Comparison of ENCODE assay signal across 17 cellular contexts in genomic region chr1:188355082-188355481, GRCh38.
DNase-seq lines count a peak whose midpoint lies in the region; ATAC-seq, FAIRE-seq and TF ChIP-seq lines count a peak whose summit lies in the region.
"Had no signal": no experiment of that assay in that cellular context is flagged by ENCODE, and none has a peak within 500 bp of the region (broad histone marks: within the 10 kb centered on the region; RNA-seq: fewer than 3 reads in every experiment).

No MANE protein-coding gene starts in this region.

- H3K4me1 ChIP-seq in HepG2 (ENCODE audit: insufficient read depth, low read length) = no peaks in the 10 kb centered on the region
- H3K4me1 ChIP-seq in right lobe of liver = no peaks in the 10 kb centered on the region

- POLR2A ChIA-PET in HepG2 (lab: Yijun Ruan, JAX) (no interaction called here), WTC11 (lab: Charles Lee) (no interaction called here)
- POLR2A ChIA-PET in naive thymus-derived CD8-positive, alpha-beta T cell (lab: Charles Lee) = no interaction called here

- H3K4me3 ChIP-seq in HepG2 (replicated peaks in 1 of 3; ENCODE audit: insufficient read depth in 1 of 3, low read depth in 2 of 3, low read length in 3 of 3) (no peak overlapping the region), right lobe of liver (no peak overlapping the region)
- H3K4me3 ChIP-seq: BLaER1 treated with 17β-estradiol and CSF1 and Interleukin-3, amounts not matched to agents 10 nM and 100 nM had no signal

- peaks cover 43% of the 10 kb centered on the region for H3K9me3 Mint-ChIP-seq in WTC11
- H3K9me3 Mint-ChIP-seq in naive thymus-derived CD8-positive, alpha-beta T cell = peaks cover 0 to 30% (median 15%) of the 10 kb centered on the region in 9 donors

- no peaks in the 10 kb centered on the region for H3K27me3 Mint-ChIP-seq in WTC11 (ENCODE audit: low read depth)
- peaks cover 0 to 3% (median 0%) of the 10 kb centered on the region in 5 donors for H3K27me3 Mint-ChIP-seq in naive thymus-derived CD8-positive, alpha-beta T cell
- H3K27me3 Mint-ChIP-seq: CD4-positive, CD25-positive, alpha-beta regulatory T cell had no signal

- no peak overlapping the region for H3K27ac Mint-ChIP-seq in WTC11
- H3K27ac Mint-ChIP-seq in naive thymus-derived CD8-positive, alpha-beta T cell = no peak overlapping the region
- H3K27ac Mint-ChIP-seq: CD4-positive, CD25-positive, alpha-beta regulatory T cell; HFFc6 had no signal

- FAIRE-seq in HepG2 (lab: Jason Lieb, UNC) = no peak

- 6% methylated on average over 2 of the region's 2 CpGs for WGBS in HepG2 (ENCODE audit: low lambda C conversion rate)
- 41% methylated on average over 2 of the region's 2 CpGs for WGBS in right lobe of liver (ENCODE audit: insufficient coverage, low coverage, low lambda C conversion rate, missing lambda C conversion rate)

- TF ChIP-seq CTCF in HepG2 (CRISPR knock-in tag; IDR thresholded peaks at IDR 0.05) (no peak), right lobe of liver (IDR thresholded peaks at IDR 0.05) (no peak), WTC11 (IDR thresholded peaks at IDR 0.05) (no peak)

- no peaks in the 10 kb centered on the region for H4K20me1 ChIP-seq in HepG2 (ENCODE audit: insufficient read depth, low read length)
- H4K20me1 ChIP-seq: BLaER1 treated with 17β-estradiol and CSF1 and Interleukin-3, amounts not matched to agents 10 nM and 100 nM had no signal

- ATAC-seq in HepG2 (peak; percentile 73), right lobe of liver (no peak), WTC11 (peak; percentile 48)
- no peak for ATAC-seq in naive thymus-derived CD8-positive, alpha-beta T cell

- intact Hi-C loops in HepG2 (cut with micrococcal nuclease; ENCODE audit: unreplicated experiment) = no loop called here
- intact Hi-C loops in right lobe of liver (cut with DNase I) = no loop called here

- no peak overlapping the region for H3K4me2 ChIP-seq in HepG2 (ENCODE audit: low read depth, low read length)
- H3K4me2 ChIP-seq: BLaER1 treated with 17β-estradiol and CSF1 and Interleukin-3, amounts not matched to agents 10 nM and 100 nM had no signal

- H2AFZ ChIP-seq in HepG2 (ENCODE audit: low read length) = no peak overlapping the region

- H3K27ac ChIP-seq in HepG2 (ENCODE audit: extremely low read length, insufficient read depth, low read length) (no peak overlapping the region), right lobe of liver (no peak overlapping the region)
- H3K27ac ChIP-seq: BLaER1 treated with 17β-estradiol and CSF1 and Interleukin-3, amounts not matched to agents 10 nM and 100 nM had no signal

- H3K9ac ChIP-seq in HepG2 (ENCODE audit: insufficient read depth, low read depth, low read length) = no peak overlapping the region
- H3K9ac ChIP-seq: BLaER1 treated with 17β-estradiol and CSF1 and Interleukin-3, amounts not matched to agents 10 nM and 100 nM had no signal

- H3K36me3 Mint-ChIP-seq in WTC11 = peaks cover 2% of the 10 kb centered on the region; the same call in 1 of the 2 replicates
- no peaks in the 10 kb centered on the region for H3K36me3 Mint-ChIP-seq in naive thymus-derived CD8-positive, alpha-beta T cell
- H3K36me3 Mint-ChIP-seq: CD4-positive, CD25-positive, alpha-beta regulatory T cell had no signal

- H3K9me3 ChIP-seq in HepG2 (ENCODE audit: low read length) (no peaks in the 10 kb centered on the region), right lobe of liver (no peaks in the 10 kb centered on the region)

- no peaks in the 10 kb centered on the region for H3K79me2 ChIP-seq in HepG2 (ENCODE audit: insufficient read depth, low read length)

- CTCF ChIA-PET in HepG2 (lab: Yijun Ruan, JAX; ENCODE audit: low intra/inter-chr PET ratio, low total read pairs) (no interaction called here), WTC11 (lab: Charles Lee) (no interaction called here)

- in situ Hi-C loops in HepG2 (cut with HindIII; ENCODE audit: extremely low pct_ligation_motif_present, low pct_unique_long_range_greater_than_20kb) = no loop called here

- no peaks in the 10 kb centered on the region for H3K36me3 ChIP-seq in HepG2 (replicated peaks in 1 of 2; ENCODE audit: control insufficient read depth in 1 of 2, insufficient read depth in 2 of 2, low read length in 2 of 2)
- H3K36me3 ChIP-seq in right lobe of liver = no peaks in the 10 kb centered on the region
- H3K36me3 ChIP-seq: BLaER1 treated with 17β-estradiol and CSF1 and Interleukin-3, amounts not matched to agents 10 nM and 100 nM had no signal

- TF ChIP-seq RAD21 in HepG2 (CRISPR knock-in tag; IDR thresholded peaks at IDR 0.05) = no peak

- no peaks in the 10 kb centered on the region; a peak in 1 of 5 replicates for H3K27me3 ChIP-seq in HepG2 (ENCODE audit: control insufficient read depth in 1 of 2, insufficient read depth in 2 of 2, low read length in 2 of 2)
- no peaks in the 10 kb centered on the region for H3K27me3 ChIP-seq in right lobe of liver
- H3K27me3 ChIP-seq: BLaER1 treated with 17β-estradiol and CSF1 and Interleukin-3, amounts not matched to agents 10 nM and 100 nM had no signal

- TF ChIP-seq EP300 in HepG2 (IDR thresholded peaks at IDR 0.05; ENCODE audit: low read depth in 2 of 2, low read length in 2 of 2) = no peak
- no peak for TF ChIP-seq EP300 in HepG2 (CRISPR knock-in tag; IDR thresholded peaks at IDR 0.05; ENCODE audit: borderline replicate concordance)

- H3K4me3 Mint-ChIP-seq in WTC11 = no peak overlapping the region
- H3K4me3 Mint-ChIP-seq in naive thymus-derived CD8-positive, alpha-beta T cell = no peak overlapping the region
- H3K4me3 Mint-ChIP-seq: CD4-positive, CD25-positive, alpha-beta regulatory T cell; HFFc6 had no signal

- BruUV-seq in HepG2 (replicated peaks; lab: Mats Ljungman, UMichigan) = no TSS peak

- TF ChIP-seq POLR2A in HepG2 (IDR thresholded peaks at IDR 0.05; ENCODE audit: insufficient read depth in 1 of 2, low read depth in 2 of 2, low read length in 2 of 2) (no peak), right lobe of liver (IDR thresholded peaks at IDR 0.05) (no peak)

- no peaks in the 10 kb centered on the region for H3K4me1 Mint-ChIP-seq in WTC11
- no peaks in the 10 kb centered on the region for H3K4me1 Mint-ChIP-seq in naive thymus-derived CD8-positive, alpha-beta T cell
- H3K4me1 Mint-ChIP-seq: CD4-positive, CD25-positive, alpha-beta regulatory T cell had no signal

- DNase-seq in HepG2 (ENCODE audit: low spot score) (no peak), right lobe of liver (no peak), NAMALWA (ENCODE audit: low spot score) (peak; percentile 16), WTC11 (ENCODE audit: low spot score) (no peak), activated gamma-delta T cell treated with Interleukin-2 at 50 U/mL for 16 hours (no peak)
- DNase-seq in naive thymus-derived CD8-positive, alpha-beta T cell = no peak
- DNase-seq in activated CD8-positive, alpha-beta memory T cell treated with anti-CD3 and anti-CD28 coated beads, Interleukin-2, amount 50 U/mL, for 48 hours = no peak
- DNase-seq: ACHN; Calu3; CD4-positive, CD25-positive, alpha-beta regulatory T cell; DMS153; GF-D8; H7; HFFc6; IMR-90; KG1 had no signal

TF ChIP-seq in HepG2, 621 proteins besides CTCF, POLR2A, EP300 and RAD21:
- no peak for TF ChIP-seq ZNF501 (CRISPR knock-in tag; IDR thresholded peaks at IDR 0.05)
- TF ChIP-seq ZNF224 (CRISPR knock-in tag; IDR thresholded peaks at IDR 0.05) = no peak
- no peak for TF ChIP-seq HNF4A (CRISPR knock-in tag; IDR thresholded peaks at IDR 0.05)

TF ChIP-seq in WTC11, 78 proteins besides CTCF, POLR2A, EP300 and RAD21:
- TF ChIP-seq TEAD1 (CRISPR knock-in tag; IDR thresholded peaks at IDR 0.05) = no peak

Comparison
In these comparisons a context has a peak if more than half of its experiments do, and no peak if none do; other contexts are left out.
1. ATAC-seq: peak in HepG2 (single experiment) and WTC11 (single experiment); none in right lobe of liver (0 of 4) and naive thymus-derived CD8-positive, alpha-beta T cell (0 of 2).